ENCODE assay signal across 15 cellular contexts in genomic region chr1:6121651-6122370, GRCh38. TPM values are rescaled to one million over a fixed set of nuclear protein-coding genes. Genes with fewer than 3 reads are reported as not detected.
A peak's percentile ranks its signal among the peaks of the same experiment; 100 is the strongest.
DNase-seq lines count a peak whose midpoint lies in the region; ATAC-seq and TF ChIP-seq lines count a peak whose summit lies in the region.
"Had no signal": no experiment of that assay in that cellular context is flagged by ENCODE, and none has a peak within 500 bp of the region (broad histone marks: within the 10 kb centered on the region; RNA-seq: fewer than 3 reads in every experiment).

No MANE protein-coding gene starts in this region.

- H3K79me1 ChIP-seq in neuronal stem cell (ENCODE audit: low read depth, low read length): no peaks in the 10 kb centered on the region

- CTCF ChIA-PET in activated naive CD4-positive, alpha-beta T cell treated with anti-CD3 and anti-CD28 coated beads, Interleukin-2, amount 10 ng/mL, durations not matched to agents 7 days and 5 days (lab: Charles Lee): no interaction called here

- H3K4me3 ChIP-seq in BLaER1 treated with 17β-estradiol and CSF1 and Interleukin-3, amounts not matched to agents 10 nM and 100 nM: no peak overlapping the region
- no peak overlapping the region for H3K4me3 ChIP-seq in neuronal stem cell (ENCODE audit: low read length in 2 of 2)
- no peak overlapping the region for H3K4me3 ChIP-seq in effector memory CD4-positive, alpha-beta T cell (ENCODE audit: insufficient read depth, low read depth, low read length, poor library complexity, severe bottlenecking)
- H3K4me3 ChIP-seq: GM23338 had no signal

- peak overlapping the region; percentile 36 for H2BK120ac ChIP-seq in neuronal stem cell (ENCODE audit: low read depth, low read length)

- no peak overlapping the region for H4K8ac ChIP-seq in neuronal stem cell (ENCODE audit: low read depth, low read length)

- H3K9me3 Mint-ChIP-seq in activated naive CD4-positive, alpha-beta T cell treated with anti-CD3 and anti-CD28 coated beads, Interleukin-2, amount 10 ng/mL, durations not matched to agents 7 days and 5 days: peaks cover 3% of the 10 kb centered on the region
- H3K9me3 Mint-ChIP-seq in activated naive CD4-positive, alpha-beta T cell treated with anti-CD3 and anti-CD28 coated beads, Interleukin-2, amount 50 U/mL, for 72 hours: peaks cover 3 to 9% of the 10 kb centered on the region in 2 donors
- H3K9me3 Mint-ChIP-seq in glutamatergic neuron (ENCODE audit: unreplicated experiment): peaks cover 6% of the 10 kb centered on the region

- TF ChIP-seq CTCF in glutamatergic neuron (IDR thresholded peaks at IDR 0.05; ENCODE audit: partially characterized antibody, unreplicated experiment): no peak

- peaks cover 27 to 62% (median 43%) of the 10 kb centered on the region in 10 experiments for H3K4me1 ChIP-seq in BLaER1 treated with 17β-estradiol and CSF1 and Interleukin-3, amounts not matched to agents 10 nM and 100 nM
- peaks cover 0 to 2% of the 10 kb centered on the region in 2 donors for H3K4me1 ChIP-seq in neuronal stem cell (ENCODE audit: control insufficient read depth in 2 of 2, insufficient read depth in 1 of 2, low read depth in 1 of 2, low read length in 2 of 2)
- H3K4me1 ChIP-seq in effector memory CD4-positive, alpha-beta T cell (ENCODE audit: control insufficient read depth, insufficient read depth, low read length, poor library complexity, severe bottlenecking): no peaks in the 10 kb centered on the region
- H3K4me1 ChIP-seq: Caco-2 had no signal

- H2BK15ac ChIP-seq in neuronal stem cell (ENCODE audit: low read length): no peak overlapping the region

- no peak overlapping the region for H3K4me3 Mint-ChIP-seq in activated naive CD4-positive, alpha-beta T cell treated with anti-CD3 and anti-CD28 coated beads, Interleukin-2, amount 10 ng/mL, durations not matched to agents 7 days and 5 days
- H3K4me3 Mint-ChIP-seq in glutamatergic neuron (ENCODE audit: unreplicated experiment): no peak overlapping the region
- H3K4me3 Mint-ChIP-seq: CD8-positive, alpha-beta memory T cell; GM23338; H9 had no signal

- no peak overlapping the region for H2AFZ ChIP-seq in neuronal stem cell (ENCODE audit: low read length)
- H2AFZ ChIP-seq: GM23338 had no signal

- no peak overlapping the region for H4K91ac ChIP-seq in neuronal stem cell (ENCODE audit: low read depth, low read length, poor library complexity)

- ATAC-seq in activated naive CD4-positive, alpha-beta T cell treated with anti-CD3 and anti-CD28 coated beads, Interleukin-2, amount 50 U/mL, for 72 hours: no peak
- ATAC-seq in GM21526 (IDR thresholded peaks at IDR 0.05; ENCODE audit: low FRiP score, unreplicated experiment): no peak
- no peak for ATAC-seq in HG02798 (IDR thresholded peaks at IDR 0.05; ENCODE audit: poor library complexity, unreplicated experiment)
- ATAC-seq: GM23338 had no signal

- H3K27me3 ChIP-seq in BLaER1 treated with 17β-estradiol and CSF1 and Interleukin-3, amounts not matched to agents 10 nM and 100 nM: no peaks in the 10 kb centered on the region
- peaks cover 0 to 11% (median 0%) of the 10 kb centered on the region in 3 experiments for H3K27me3 ChIP-seq in neuronal stem cell (ENCODE audit: control insufficient read depth in 3 of 3, insufficient read depth in 3 of 3, low read depth in 1 of 3, low read length in 3 of 3)
- no peaks in the 10 kb centered on the region for H3K27me3 ChIP-seq in effector memory CD4-positive, alpha-beta T cell (replicated peaks; ENCODE audit: control insufficient read depth, insufficient read depth, low read length, poor library complexity, severe bottlenecking)

- H3K23ac ChIP-seq in neuronal stem cell (ENCODE audit: low read depth, low read length, poor library complexity): peak overlapping the region; percentile 20

- H3K14ac ChIP-seq in neuronal stem cell (ENCODE audit: low read length): no peak overlapping the region

- H2BK5ac ChIP-seq in neuronal stem cell (ENCODE audit: low read length): peak overlapping the region; percentile 17

- H3K4ac ChIP-seq in neuronal stem cell (ENCODE audit: low read length): no peak overlapping the region

- H4K20me1 ChIP-seq in BLaER1 treated with 17β-estradiol and CSF1 and Interleukin-3, amounts not matched to agents 10 nM and 100 nM: no peaks in the 10 kb centered on the region

- no peak overlapping the region for H3K9ac ChIP-seq in BLaER1 treated with 17β-estradiol and CSF1 and Interleukin-3, amounts not matched to agents 10 nM and 100 nM
- H3K9ac ChIP-seq in neuronal stem cell (ENCODE audit: low read depth, low read length, poor library complexity): no peak overlapping the region

- no peaks in the 10 kb centered on the region for H3K36me3 Mint-ChIP-seq in activated naive CD4-positive, alpha-beta T cell treated with anti-CD3 and anti-CD28 coated beads, Interleukin-2, amount 10 ng/mL, durations not matched to agents 7 days and 5 days
- H3K36me3 Mint-ChIP-seq in activated naive CD4-positive, alpha-beta T cell treated with anti-CD3 and anti-CD28 coated beads, Interleukin-2, amount 50 U/mL, for 72 hours: peaks cover 0 to 1% of the 10 kb centered on the region in 2 donors
- peaks cover 3% of the 10 kb centered on the region for H3K36me3 Mint-ChIP-seq in glutamatergic neuron (ENCODE audit: unreplicated experiment)
- H3K36me3 Mint-ChIP-seq: CD8-positive, alpha-beta memory T cell had no signal

- peak; percentile 14 for DNase-seq in activated naive CD4-positive, alpha-beta T cell treated with anti-CD3 and anti-CD28 coated beads, Interleukin-2, amount 10 ng/mL, durations not matched to agents 7 days and 5 days
- DNase-seq in activated naive CD4-positive, alpha-beta T cell treated with anti-CD3 and anti-CD28 coated beads, Interleukin-2, amount 50 U/mL, for 72 hours (ENCODE audit: low spot score in 2 of 2): no peak
- DNase-seq in glutamatergic neuron (peak; percentile 12), neuronal stem cell (ENCODE audit: low spot score) (no peak)
- DNase-seq in effector memory CD4-positive, alpha-beta T cell: no peak
- DNase-seq: Caco-2; CD8-positive, alpha-beta memory T cell; DMS53; GF-D8; H9 had no signal

- H3K4me2 ChIP-seq in BLaER1 treated with 17β-estradiol and CSF1 and Interleukin-3, amounts not matched to agents 10 nM and 100 nM: peak overlapping the region in 7 of 11 experiments; percentile 21 to 80 (median 77); a peak in 10 of 22 replicates
- H3K4me2 ChIP-seq in neuronal stem cell (ENCODE audit: insufficient read depth, low read length, poor library complexity, severe bottlenecking): no peak overlapping the region
- H3K4me2 ChIP-seq: GM23338 had no signal

- H3K27ac Mint-ChIP-seq in activated naive CD4-positive, alpha-beta T cell treated with anti-CD3 and anti-CD28 coated beads, Interleukin-2, amount 10 ng/mL, durations not matched to agents 7 days and 5 days: no peak overlapping the region
- no peak overlapping the region for H3K27ac Mint-ChIP-seq in activated naive CD4-positive, alpha-beta T cell treated with anti-CD3 and anti-CD28 coated beads, Interleukin-2, amount 50 U/mL, for 72 hours
- no peak overlapping the region for H3K27ac Mint-ChIP-seq in glutamatergic neuron (ENCODE audit: unreplicated experiment)
- H3K27ac Mint-ChIP-seq: CD8-positive, alpha-beta memory T cell; GM23338 had no signal

- 0 out of 22 replicates have a peak overlapping the region, but pooled peaks of 3 of the 11 experiments have one; percentile 15 to 26 (median 16) for H3K27ac ChIP-seq in BLaER1 treated with 17β-estradiol and CSF1 and Interleukin-3, amounts not matched to agents 10 nM and 100 nM
- H3K27ac ChIP-seq in neuronal stem cell (replicated peaks; ENCODE audit: low read length): no peak overlapping the region
- H3K27ac ChIP-seq in effector memory CD4-positive, alpha-beta T cell (ENCODE audit: insufficient read depth, low read length, poor library complexity, severe bottlenecking): no peak overlapping the region
- H3K27ac ChIP-seq: 22Rv1 had no signal

- H2BK12ac ChIP-seq in neuronal stem cell (ENCODE audit: low read length): no peak overlapping the region

- peaks cover 1% of the 10 kb centered on the region for H3K4me1 Mint-ChIP-seq in activated naive CD4-positive, alpha-beta T cell treated with anti-CD3 and anti-CD28 coated beads, Interleukin-2, amount 10 ng/mL, durations not matched to agents 7 days and 5 days
- no peaks in the 10 kb centered on the region for H3K4me1 Mint-ChIP-seq in glutamatergic neuron (ENCODE audit: low read depth, unreplicated experiment)
- H3K4me1 Mint-ChIP-seq: GM23338 had no signal

- no peaks in the 10 kb centered on the region for H3K36me3 ChIP-seq in BLaER1 treated with 17β-estradiol and CSF1 and Interleukin-3, amounts not matched to agents 10 nM and 100 nM
- H3K36me3 ChIP-seq in neuronal stem cell (replicated peaks in 1 of 2; ENCODE audit: control insufficient read depth in 2 of 2, insufficient read depth in 2 of 2, low read length in 2 of 2): no peaks in the 10 kb centered on the region
- no peaks in the 10 kb centered on the region for H3K36me3 ChIP-seq in effector memory CD4-positive, alpha-beta T cell (ENCODE audit: control insufficient read depth, insufficient read depth, low read length)

- H3K27me3 Mint-ChIP-seq in activated naive CD4-positive, alpha-beta T cell treated with anti-CD3 and anti-CD28 coated beads, Interleukin-2, amount 10 ng/mL, durations not matched to agents 7 days and 5 days: peaks cover 14% of the 10 kb centered on the region
- H3K27me3 Mint-ChIP-seq in glutamatergic neuron (ENCODE audit: unreplicated experiment): peaks cover 3% of the 10 kb centered on the region

- H3K18ac ChIP-seq in neuronal stem cell (ENCODE audit: low read length): no peak overlapping the region

- WGBS in neuronal stem cell (ENCODE audit: extremely low coverage in 2 of 2, insufficient read length in 2 of 2, insufficient replicate concordance in 1 of 2), 2 donors: no CpG with 5 or more reads among the region's 17 CpGs

- H3K9me3 ChIP-seq in BLaER1 treated with 17β-estradiol and CSF1 and Interleukin-3, amounts not matched to agents 10 nM and 100 nM (replicated peaks in 1 of 11): peaks cover 11 to 18% (median 14%) of the 10 kb centered on the region in 11 experiments; a peak in 20 of 22 replicates
- no peaks in the 10 kb centered on the region for H3K9me3 ChIP-seq in neuronal stem cell (replicated peaks in 1 of 2; ENCODE audit: control insufficient read depth in 2 of 2, insufficient read depth in 1 of 2, low read depth in 1 of 2, low read length in 2 of 2)
- no peaks in the 10 kb centered on the region for H3K9me3 ChIP-seq in effector memory CD4-positive, alpha-beta T cell (ENCODE audit: control insufficient read depth, low read length)
- H3K9me3 ChIP-seq: Caco-2 had no signal

- H2AK5ac ChIP-seq in neuronal stem cell (ENCODE audit: low read depth, low read length): peak overlapping the region; percentile 73

RNA-seq across cellular contexts. Expression of gene CHD5, which starts 58.3 kb away (rescaled TPM):
- under 1 TPM; 0.47 to 0.59 TPM for total RNA-seq in activated naive CD4-positive, alpha-beta T cell treated with anti-CD3 and anti-CD28 coated beads, Interleukin-2, amount 50 U/mL, for 72 hours
- total RNA-seq in glutamatergic neuron (ENCODE audit: unreplicated experiment): 0.96 TPM
- 0.14 TPM for polyA plus RNA-seq in neuronal stem cell (2013, experiment 1 of 2)
- 0.22 TPM for polyA plus RNA-seq in neuronal stem cell (2013, experiment 2 of 2)
- polyA plus RNA-seq: CD8-positive, alpha-beta memory T cell had no signal

Comparison
In these comparisons a context has a peak if more than half of its experiments do, and no peak if none do; other contexts are left out.
1. DNase-seq: peak in activated naive CD4-positive, alpha-beta T cell treated with anti-CD3 and anti-CD28 coated beads, Interleukin-2, amount 10 ng/mL, durations not matched to agents 7 days and 5 days (single experiment) and glutamatergic neuron (single experiment); none in activated naive CD4-positive, alpha-beta T cell treated with anti-CD3 and anti-CD28 coated beads, Interleukin-2, amount 50 U/mL, for 72 hours (0 of 2), neuronal stem cell (single experiment) and effector memory CD4-positive, alpha-beta T cell (0 of 3).